In the genomic region with DNA sequence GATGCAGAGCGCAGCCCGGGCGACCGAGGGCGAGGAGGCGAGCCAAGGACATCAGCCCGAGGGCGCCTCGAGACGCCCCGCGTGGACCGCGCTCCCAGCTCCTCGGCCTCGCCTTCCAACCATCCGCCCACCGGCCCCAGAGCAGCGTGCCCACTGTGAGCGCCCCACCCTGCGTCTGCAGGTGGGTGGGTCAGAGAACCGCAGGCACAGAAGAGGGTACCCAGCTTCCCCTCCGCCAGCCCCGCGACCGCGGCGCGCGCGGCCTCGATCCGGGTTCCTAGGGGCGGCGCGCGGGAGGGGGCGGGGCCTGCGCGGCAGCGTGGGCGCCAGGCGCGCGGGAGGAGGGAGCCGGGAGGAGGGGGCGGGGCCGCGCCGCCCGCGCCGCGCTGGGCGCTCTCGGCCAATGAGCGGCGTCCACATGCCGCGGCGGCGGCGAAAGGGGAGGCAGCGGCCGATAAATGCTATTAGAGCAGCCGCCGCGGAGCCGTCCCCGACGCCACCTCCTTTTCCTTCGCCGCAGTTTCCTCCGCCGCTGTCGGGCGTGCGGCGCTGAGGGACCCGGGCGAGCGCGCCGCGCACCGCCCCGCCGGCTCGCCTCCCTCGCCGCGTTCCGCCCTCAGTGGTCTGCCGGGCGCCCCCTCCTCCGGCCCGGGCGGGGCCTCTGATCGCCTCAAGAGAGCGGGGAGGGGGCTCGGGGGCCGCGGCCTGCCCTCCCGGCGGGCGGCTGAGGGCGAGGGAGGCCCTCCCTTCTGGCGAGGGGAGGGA, we compare ENCODE assay signal across 1 cellular context.
TF ChIP-seq lines count a peak whose summit lies in the region.

Gene ATP2A2, plus strand, starts transcription at position 464 of the 765 bp plus-strand sequence. CDS start 543 bp downstream, outside the sequence.

TF ChIP-seq in K562, 482 proteins besides CTCF, POLR2A, EP300 and RAD21 (continued from another document and continues in another):
- TF ChIP-seq, protein P1, sequence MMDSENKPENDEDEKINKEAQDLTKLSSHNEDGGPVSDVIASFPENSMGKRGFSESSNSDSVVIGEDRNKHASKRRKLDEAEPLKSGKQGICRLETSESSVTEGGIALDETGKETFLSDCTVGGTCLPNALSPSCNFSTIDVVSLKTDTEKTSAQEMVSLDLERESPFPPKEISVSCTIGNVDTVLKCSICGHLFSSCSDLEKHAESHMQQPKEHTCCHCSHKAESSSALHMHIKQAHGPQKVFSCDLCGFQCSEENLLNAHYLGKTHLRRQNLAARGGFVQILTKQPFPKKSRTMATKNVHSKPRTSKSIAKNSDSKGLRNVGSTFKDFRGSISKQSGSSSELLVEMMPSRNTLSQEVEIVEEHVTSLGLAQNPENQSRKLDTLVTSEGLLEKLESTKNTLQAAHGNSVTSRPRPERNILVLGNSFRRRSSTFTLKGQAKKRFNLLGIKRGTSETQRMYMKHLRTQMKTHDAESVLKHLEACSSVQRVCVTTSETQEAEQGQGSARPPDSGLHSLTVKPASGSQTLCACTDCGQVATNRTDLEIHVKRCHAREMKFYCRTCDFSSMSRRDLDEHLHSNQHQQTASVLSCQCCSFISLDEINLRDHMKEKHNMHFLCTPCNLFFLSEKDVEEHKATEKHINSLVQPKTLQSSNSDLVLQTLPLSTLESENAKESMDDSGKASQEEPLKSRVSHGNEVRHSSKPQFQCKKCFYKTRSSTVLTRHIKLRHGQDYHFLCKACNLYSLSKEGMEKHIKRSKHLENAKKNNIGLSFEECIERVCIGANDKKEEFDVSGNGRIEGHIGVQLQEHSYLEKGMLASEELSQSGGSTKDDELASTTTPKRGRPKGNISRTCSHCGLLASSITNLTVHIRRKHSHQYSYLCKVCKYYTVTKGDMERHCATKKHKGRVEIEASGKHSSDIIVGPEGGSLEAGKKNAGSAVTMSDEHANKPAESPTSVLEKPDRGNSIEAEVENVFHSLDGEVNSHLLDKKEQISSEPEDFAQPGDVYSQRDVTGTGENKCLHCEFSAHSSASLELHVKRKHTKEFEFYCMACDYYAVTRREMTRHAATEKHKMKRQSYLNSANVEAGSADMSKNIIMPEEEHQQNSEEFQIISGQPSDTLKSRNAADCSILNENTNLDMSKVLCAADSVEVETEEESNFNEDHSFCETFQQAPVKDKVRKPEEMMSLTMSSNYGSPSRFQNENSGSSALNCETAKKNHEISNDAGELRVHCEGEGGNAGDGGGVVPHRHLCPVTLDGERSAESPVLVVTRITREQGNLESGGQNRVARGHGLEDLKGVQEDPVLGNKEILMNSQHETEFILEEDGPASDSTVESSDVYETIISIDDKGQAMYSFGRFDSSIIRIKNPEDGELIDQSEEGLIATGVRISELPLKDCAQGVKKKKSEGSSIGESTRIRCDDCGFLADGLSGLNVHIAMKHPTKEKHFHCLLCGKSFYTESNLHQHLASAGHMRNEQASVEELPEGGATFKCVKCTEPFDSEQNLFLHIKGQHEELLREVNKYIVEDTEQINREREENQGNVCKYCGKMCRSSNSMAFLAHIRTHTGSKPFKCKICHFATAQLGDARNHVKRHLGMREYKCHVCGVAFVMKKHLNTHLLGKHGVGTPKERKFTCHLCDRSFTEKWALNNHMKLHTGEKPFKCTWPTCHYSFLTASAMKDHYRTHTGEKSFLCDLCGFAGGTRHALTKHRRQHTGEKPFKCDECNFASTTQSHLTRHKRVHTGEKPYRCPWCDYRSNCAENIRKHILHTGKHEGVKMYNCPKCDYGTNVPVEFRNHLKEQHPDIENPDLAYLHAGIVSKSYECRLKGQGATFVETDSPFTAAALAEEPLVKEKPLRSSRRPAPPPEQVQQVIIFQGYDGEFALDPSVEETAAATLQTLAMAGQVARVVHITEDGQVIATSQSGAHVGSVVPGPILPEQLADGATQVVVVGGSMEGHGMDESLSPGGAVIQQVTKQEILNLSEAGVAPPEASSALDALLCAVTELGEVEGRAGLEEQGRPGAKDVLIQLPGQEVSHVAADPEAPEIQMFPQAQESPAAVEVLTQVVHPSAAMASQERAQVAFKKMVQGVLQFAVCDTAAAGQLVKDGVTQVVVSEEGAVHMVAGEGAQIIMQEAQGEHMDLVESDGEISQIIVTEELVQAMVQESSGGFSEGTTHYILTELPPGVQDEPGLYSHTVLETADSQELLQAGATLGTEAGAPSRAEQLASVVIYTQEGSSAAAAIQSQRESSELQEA (IDR thresholded peaks at IDR 0.05; ENCODE audit: low read depth), result no peak
- peak; percentile 72 for TF ChIP-seq RB1 (IDR thresholded peaks at IDR 0.05; ENCODE audit: low read depth)
- no peak for TF ChIP-seq RFX1 (IDR thresholded peaks at IDR 0.05)
- TF ChIP-seq C11orf30 (IDR thresholded peaks at IDR 0.05; ENCODE audit: low read depth), result no peak
- TF ChIP-seq ZNF639 (CRISPR knock-in tag; conservative IDR thresholded peaks at IDR 0.05 in 1 of 2, IDR thresholded peaks at IDR 0.05 in 1 of 2), result no peak
- TF ChIP-seq CHD2 (IDR thresholded peaks at IDR 0.05; ENCODE audit: low read depth, low read length), result no peak
- TF ChIP-seq CBFA2T3 (IDR thresholded peaks at IDR 0.05), result 0 out of 2 replicates have a peak, but pooled peaks have one; percentile 6
- TF ChIP-seq SETDB1 (IDR thresholded peaks at IDR 0.05; ENCODE audit: low read length), result no peak
- no peak for TF ChIP-seq HMG20A (CRISPR knock-in tag; conservative IDR thresholded peaks at IDR 0.05)
- TF ChIP-seq DDX20 (tag; IDR thresholded peaks at IDR 0.05; ENCODE audit: low read depth), result no peak
- peak; percentile 38; the same call in 1 of the 2 replicates for TF ChIP-seq RNF2 (IDR thresholded peaks at IDR 0.05)
- no peak for TF ChIP-seq SMARCA4 (IDR thresholded peaks at IDR 0.05)
- no peak for TF ChIP-seq BCLAF1 (IDR thresholded peaks at IDR 0.05; ENCODE audit: borderline replicate concordance in 1 of 2, control insufficient read depth in 1 of 2, low read depth in 2 of 2, low read length in 1 of 2)
- TF ChIP-seq HNRNPL (IDR thresholded peaks at IDR 0.05; ENCODE audit: low read depth, low read length), result peak; percentile 31; the same call in 1 of the 2 replicates
- peak; percentile 49; the same call in 1 of the 2 replicates for TF ChIP-seq POLR2AphosphoS2 (IDR thresholded peaks at IDR 0.05; ENCODE audit: low read length)
- TF ChIP-seq ETV1 (tag; conservative IDR thresholded peaks at IDR 0.05; ENCODE audit: low read depth), result no peak
- TF ChIP-seq MED1 (CRISPR knock-in tag; IDR thresholded peaks at IDR 0.05; ENCODE audit: borderline replicate concordance), result no peak
- no peak for TF ChIP-seq ZNF444 (CRISPR knock-in tag; IDR thresholded peaks at IDR 0.05)
- TF ChIP-seq DACH1 (IDR thresholded peaks at IDR 0.05; ENCODE audit: partially characterized antibody), result no peak
- no peak for TF ChIP-seq MEIS2 (IDR thresholded peaks at IDR 0.05; ENCODE audit: partially characterized antibody)
- no peak for TF ChIP-seq FUS (optimal IDR thresholded peaks at IDR 0.05; ENCODE audit: low read depth, low read length)
- TF ChIP-seq XRCC3 (IDR thresholded peaks at IDR 0.05), result no peak
- TF ChIP-seq, protein P2, sequence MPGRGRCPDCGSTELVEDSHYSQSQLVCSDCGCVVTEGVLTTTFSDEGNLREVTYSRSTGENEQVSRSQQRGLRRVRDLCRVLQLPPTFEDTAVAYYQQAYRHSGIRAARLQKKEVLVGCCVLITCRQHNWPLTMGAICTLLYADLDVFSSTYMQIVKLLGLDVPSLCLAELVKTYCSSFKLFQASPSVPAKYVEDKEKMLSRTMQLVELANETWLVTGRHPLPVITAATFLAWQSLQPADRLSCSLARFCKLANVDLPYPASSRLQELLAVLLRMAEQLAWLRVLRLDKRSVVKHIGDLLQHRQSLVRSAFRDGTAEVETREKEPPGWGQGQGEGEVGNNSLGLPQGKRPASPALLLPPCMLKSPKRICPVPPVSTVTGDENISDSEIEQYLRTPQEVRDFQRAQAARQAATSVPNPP (IDR thresholded peaks at IDR 0.05; ENCODE audit: borderline replicate concordance, insufficient read depth, insufficient read length), result no peak
- no peak for TF ChIP-seq MITF (IDR thresholded peaks at IDR 0.05)
- no peak for TF ChIP-seq ZNF121 (CRISPR knock-in tag; conservative IDR thresholded peaks at IDR 0.05)
- no peak for TF ChIP-seq EZH2 (IDR thresholded peaks at IDR 0.05; ENCODE audit: borderline replicate concordance, low read depth, low read length)
- TF ChIP-seq, protein P3, sequence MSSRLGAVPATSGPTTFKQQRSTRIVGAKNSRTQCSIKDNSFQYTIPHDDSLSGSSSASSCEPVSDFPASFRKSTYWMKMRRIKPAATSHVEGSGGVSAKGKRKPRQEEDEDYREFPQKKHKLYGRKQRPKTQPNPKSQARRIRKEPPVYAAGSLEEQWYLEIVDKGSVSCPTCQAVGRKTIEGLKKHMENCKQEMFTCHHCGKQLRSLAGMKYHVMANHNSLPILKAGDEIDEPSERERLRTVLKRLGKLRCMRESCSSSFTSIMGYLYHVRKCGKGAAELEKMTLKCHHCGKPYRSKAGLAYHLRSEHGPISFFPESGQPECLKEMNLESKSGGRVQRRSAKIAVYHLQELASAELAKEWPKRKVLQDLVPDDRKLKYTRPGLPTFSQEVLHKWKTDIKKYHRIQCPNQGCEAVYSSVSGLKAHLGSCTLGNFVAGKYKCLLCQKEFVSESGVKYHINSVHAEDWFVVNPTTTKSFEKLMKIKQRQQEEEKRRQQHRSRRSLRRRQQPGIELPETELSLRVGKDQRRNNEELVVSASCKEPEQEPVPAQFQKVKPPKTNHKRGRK (tag; IDR thresholded peaks at IDR 0.05), result no peak
- TF ChIP-seq FOXJ2 (tag; IDR thresholded peaks at IDR 0.05), result no peak
- TF ChIP-seq RHOXF2B (CRISPR knock-in tag; conservative IDR thresholded peaks at IDR 0.05), result 0 out of 2 replicates have a peak, but pooled peaks have one; percentile 60
- TF ChIP-seq EHMT2 (IDR thresholded peaks at IDR 0.05), result no peak
- no peak for TF ChIP-seq HDAC6 (IDR thresholded peaks at IDR 0.05; ENCODE audit: low read depth, low read length)
- TF ChIP-seq PTRF (tag; IDR thresholded peaks at IDR 0.05), result no peak
- TF ChIP-seq CBX2 (IDR thresholded peaks at IDR 0.05; ENCODE audit: insufficient read depth, low read length, poor library complexity, severe bottlenecking), result no peak
- peak; percentile 73; the same call in 1 of the 2 replicates for TF ChIP-seq ZBED1 (IDR thresholded peaks at IDR 0.05)
